8 cellular contexts compared by ENCODE assay signal in the genomic region with DNA sequence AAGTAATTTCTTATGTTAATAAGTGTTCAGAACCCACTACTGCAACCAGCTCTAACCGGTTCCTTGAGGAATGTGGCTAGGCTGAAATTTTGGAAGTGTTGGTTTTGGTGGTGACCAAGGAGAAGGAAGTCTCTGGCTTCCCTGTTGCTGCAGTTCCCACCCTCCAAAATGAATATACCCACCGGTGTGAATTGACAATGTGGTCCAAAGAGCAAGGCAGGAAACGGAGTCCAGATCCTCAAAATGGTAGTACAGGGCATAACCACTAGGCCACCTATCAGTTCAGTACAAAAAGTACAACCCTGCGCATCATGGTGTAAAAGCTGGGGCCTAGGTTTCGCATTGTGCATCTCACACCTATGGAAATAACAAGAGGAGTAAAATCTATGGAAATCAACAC.
A peak's percentile ranks its signal among the peaks of the same experiment; 100 is the strongest.
DNase-seq lines count a peak whose midpoint lies in the region; TF ChIP-seq lines count a peak whose summit lies in the region.

No MANE protein-coding gene starts in this region.

- 0 out of 2 replicates have a peak, but pooled peaks cover 5% of the 10 kb centered on the region for H3F3A ChIP-seq in OCI-LY1 (ENCODE audit: insufficient read depth, low read length)

- H2AFZ ChIP-seq in OCI-LY1 (ENCODE audit: low read length) (no peak overlapping the region), parathyroid adenoma (no peak overlapping the region)

- H4K20me1 ChIP-seq in OCI-LY1 (ENCODE audit: insufficient read depth, low read length): 0 out of 2 replicates have a peak, but pooled peaks cover 5% of the 10 kb centered on the region

- peaks cover 74% of the 10 kb centered on the region for H3K36me3 ChIP-seq in OCI-LY1 (ENCODE audit: insufficient read depth, low read length)
- H3K36me3 ChIP-seq in endocrine pancreas (ENCODE audit: control insufficient read depth, insufficient read depth, low read length): no peaks in the 10 kb centered on the region
- no peaks in the 10 kb centered on the region for H3K36me3 ChIP-seq in parathyroid adenoma (ENCODE audit: control insufficient read depth, insufficient read depth, low read length)

- DNase-seq in GM19238 (ENCODE audit: insufficient read length, low spot score) (no peak), AG08396 (ENCODE audit: low spot score) (no peak), NOMO-1 treated with dmso at 0.1 percent for 144 hours (lab: John Stamatoyannopoulos, UW; ENCODE audit: unreplicated experiment) (no peak)
- no peak for DNase-seq in stimulated activated naive CD4-positive, alpha-beta T cell (lab: John Stamatoyannopoulos, UW)

- no peaks in the 10 kb centered on the region for H3K9me2 ChIP-seq in OCI-LY1 (ENCODE audit: low read depth, low read length)

- H3K9ac ChIP-seq in OCI-LY1 (ENCODE audit: low read length): peak overlapping the region; percentile 35; the same call in 1 of the 2 replicates
- H3K9ac ChIP-seq in endocrine pancreas (ENCODE audit: control insufficient read depth, insufficient read depth, low read length): no peak overlapping the region
- H3K9ac ChIP-seq in parathyroid adenoma: no peak overlapping the region

- no peaks in the 10 kb centered on the region for H3K9me3 ChIP-seq in OCI-LY1 (ENCODE audit: low read length)
- H3K9me3 ChIP-seq in endocrine pancreas (ENCODE audit: control insufficient read depth, low read length): no peaks in the 10 kb centered on the region
- no peaks in the 10 kb centered on the region for H3K9me3 ChIP-seq in parathyroid adenoma (ENCODE audit: control insufficient read depth, low read length)

- H3K4me2 ChIP-seq in OCI-LY1 (ENCODE audit: low read length) (peak overlapping the region; percentile 100), parathyroid adenoma (ENCODE audit: low read length) (peak overlapping the region; percentile 75)

- H3K27me3 ChIP-seq in OCI-LY1 (ENCODE audit: insufficient read depth, low read length) (no peaks in the 10 kb centered on the region), endocrine pancreas (ENCODE audit: control insufficient read depth, insufficient read depth, low read length) (no peaks in the 10 kb centered on the region), parathyroid adenoma (ENCODE audit: control insufficient read depth, insufficient read depth, low read length) (no peaks in the 10 kb centered on the region)

- peak; percentile 53 for TF ChIP-seq CTCF in GM12873 (IDR thresholded peaks at IDR 0.05; ENCODE audit: insufficient read depth, low read depth, low read length, missing control alignments)
- no peak for TF ChIP-seq CTCF in OCI-LY1 (IDR thresholded peaks at IDR 0.05; ENCODE audit: low read length)
- TF ChIP-seq CTCF in parathyroid adenoma (IDR thresholded peaks at IDR 0.05): no peak

- H3K79me2 ChIP-seq in OCI-LY1 (ENCODE audit: insufficient read depth, low read length) (peaks cover 70% of the 10 kb centered on the region), parathyroid adenoma (peaks cover 36% of the 10 kb centered on the region)

- H3K4me1 ChIP-seq in OCI-LY1 (ENCODE audit: insufficient read depth, low read length, severe bottlenecking) (peaks cover 74% of the 10 kb centered on the region), endocrine pancreas (ENCODE audit: control insufficient read depth, insufficient read depth, low read length) (peaks cover 31% of the 10 kb centered on the region), parathyroid adenoma (peaks cover 24% of the 10 kb centered on the region)

- peak overlapping the region; percentile 99 for H3K4me3 ChIP-seq in OCI-LY1 (ENCODE audit: low read depth, low read length, poor library complexity, severe bottlenecking)
- H3K4me3 ChIP-seq in endocrine pancreas (ENCODE audit: control insufficient read depth, insufficient read depth, low read length): peak overlapping the region; percentile 62
- H3K4me3 ChIP-seq in parathyroid adenoma (ENCODE audit: low read depth, low read length): peak overlapping the region; percentile 2

- no peak overlapping the region for H3K27ac ChIP-seq in OCI-LY1 (ENCODE audit: low read depth, low read length, poor library complexity, severe bottlenecking)
- H3K27ac ChIP-seq in parathyroid adenoma: no peak overlapping the region

Comparison
In these comparisons a context has a peak if more than half of its experiments do, and no peak if none do; other contexts are left out.
1. H3K4me3 ChIP-seq: peak in every context shown above with its lines; median percentile 99 in OCI-LY1; 62 in endocrine pancreas; 2 in parathyroid adenoma.